10 cellular contexts compared by ENCODE assay signal in genomic region chr19:2425622-2426581, GRCh38.
DNase-seq lines count a peak whose midpoint lies in the region; ATAC-seq and TF ChIP-seq lines count a peak whose summit lies in the region.
"Had no signal": no experiment of that assay in that cellular context is flagged by ENCODE, and none has a peak within 500 bp of the region (broad histone marks: within the 10 kb centered on the region; RNA-seq: fewer than 3 reads in every experiment).

No MANE protein-coding gene starts in this region.

- peak overlapping the region; percentile 94 to 100 (median 98) for H3K9ac ChIP-seq in BLaER1 treated with 17β-estradiol and CSF1 and Interleukin-3, amounts not matched to agents 10 nM and 100 nM
- H3K9ac ChIP-seq in Loucy (ENCODE audit: low read depth, low read length, poor library complexity, severe bottlenecking), result peak overlapping the region; percentile 80

- peak overlapping the region in 2 of 3 experiments; percentile 12 to 31 for H3K27ac Mint-ChIP-seq in nephron

- no peaks in the 10 kb centered on the region for H3K27me3 Mint-ChIP-seq in nephron (ENCODE audit: low read depth)

- peaks cover 22 to 54% (median 44%) of the 10 kb centered on the region in 11 experiments; a peak in 21 of 22 replicates for H3K36me3 ChIP-seq in BLaER1 treated with 17β-estradiol and CSF1 and Interleukin-3, amounts not matched to agents 10 nM and 100 nM
- H3K36me3 ChIP-seq in Loucy (ENCODE audit: insufficient read depth, low read length), result peaks cover 13% of the 10 kb centered on the region; the same call in 1 of the 2 replicates

- DNase-seq in coronary artery (ENCODE audit: low spot score), result no peak
- DNase-seq in SHP77 treated with DMSO at 0.1 percent for 48 hours (lab: John Stamatoyannopoulos, UW), result no peak
- no peak for DNase-seq in caudate nucleus (lab: John Stamatoyannopoulos, UW)
- DNase-seq: NCI-H1048 had no signal

- H3K4me3 ChIP-seq in BLaER1 treated with 17β-estradiol and CSF1 and Interleukin-3, amounts not matched to agents 10 nM and 100 nM, result peak overlapping the region; percentile 80 to 98 (median 89)
- H3K4me3 ChIP-seq in Loucy (ENCODE audit: low read length, poor library complexity, severe bottlenecking), result peak overlapping the region; percentile 88
- H3K4me3 ChIP-seq in coronary artery, result peak overlapping the region; percentile 83

- peaks cover 42 to 91% (median 85%) of the 10 kb centered on the region in 10 experiments for H3K4me1 ChIP-seq in BLaER1 treated with 17β-estradiol and CSF1 and Interleukin-3, amounts not matched to agents 10 nM and 100 nM
- H3K4me1 ChIP-seq in Loucy (ENCODE audit: insufficient read depth, low read length, poor library complexity, severe bottlenecking), result peaks cover 8% of the 10 kb centered on the region

- H3K36me3 Mint-ChIP-seq in nephron (ENCODE audit: low read depth), result peaks cover 9% of the 10 kb centered on the region

- H3K9me3 Mint-ChIP-seq in nephron, result no peaks in the 10 kb centered on the region

- H3K27me3 ChIP-seq in BLaER1 treated with 17β-estradiol and CSF1 and Interleukin-3, amounts not matched to agents 10 nM and 100 nM, result no peaks in the 10 kb centered on the region
- H3K27me3 ChIP-seq in Loucy (ENCODE audit: insufficient read depth, low read length, poor library complexity, severe bottlenecking), result no peaks in the 10 kb centered on the region
- H3K27me3 ChIP-seq: adrenal gland had no signal

- H3K4me1 Mint-ChIP-seq in nephron, result peaks cover 15% of the 10 kb centered on the region

- peak overlapping the region; percentile 89 to 100 (median 99) for H3K4me2 ChIP-seq in BLaER1 treated with 17β-estradiol and CSF1 and Interleukin-3, amounts not matched to agents 10 nM and 100 nM
- peak overlapping the region; percentile 100 for H3K4me2 ChIP-seq in Loucy (ENCODE audit: low read depth, low read length, poor library complexity, severe bottlenecking)

- peaks cover 27 to 93% (median 68%) of the 10 kb centered on the region in 11 experiments for H4K20me1 ChIP-seq in BLaER1 treated with 17β-estradiol and CSF1 and Interleukin-3, amounts not matched to agents 10 nM and 100 nM
- peaks cover 23% of the 10 kb centered on the region for H4K20me1 ChIP-seq in Loucy (ENCODE audit: insufficient read depth, low read length, poor library complexity, severe bottlenecking)

- H3K4me3 Mint-ChIP-seq in nephron, result peak overlapping the region; percentile 97 to 98 (median 97)

- no peaks in the 10 kb centered on the region for H3K9me3 ChIP-seq in BLaER1 treated with 17β-estradiol and CSF1 and Interleukin-3, amounts not matched to agents 10 nM and 100 nM (replicated peaks in 1 of 11)
- H3K9me3 ChIP-seq in Loucy (ENCODE audit: insufficient read depth, low read depth, low read length), result no peaks in the 10 kb centered on the region
- H3K9me3 ChIP-seq: adrenal gland had no signal

- TF ChIP-seq CTCF in Loucy (conservative IDR thresholded peaks at IDR 0.05; ENCODE audit: low read length) (no peak), coronary artery (IDR thresholded peaks at IDR 0.05) (no peak), nephron (IDR thresholded peaks at IDR 0.05; ENCODE audit: unreplicated experiment in 3 of 3) (no peak)

- ATAC-seq in GM18873 (IDR thresholded peaks at IDR 0.05; ENCODE audit: low FRiP score, unreplicated experiment) (no peak), GM21528 (IDR thresholded peaks at IDR 0.05; ENCODE audit: low FRiP score, unreplicated experiment) (no peak)

- H3K27ac ChIP-seq in BLaER1 treated with 17β-estradiol and CSF1 and Interleukin-3, amounts not matched to agents 10 nM and 100 nM, result peak overlapping the region; percentile 97 to 100 (median 99); a peak in 21 of 22 replicates
- H3K27ac ChIP-seq in coronary artery (no peak overlapping the region), caudate nucleus (ENCODE audit: low read depth, low read length) (no peak overlapping the region)

- no peaks in the 10 kb centered on the region for H3K9me2 ChIP-seq in Loucy (replicated peaks; ENCODE audit: low read depth, low read length)

- peaks cover 26% of the 10 kb centered on the region for H3K79me2 ChIP-seq in Loucy (ENCODE audit: insufficient read depth, low read length)

- no peaks in the 10 kb centered on the region for H3F3A ChIP-seq in Loucy (ENCODE audit: low read depth)

- no peak overlapping the region for H2AFZ ChIP-seq in Loucy (ENCODE audit: low read length)

Comparison
In these comparisons a context has a peak if more than half of its experiments do, and no peak if none do; other contexts are left out.
1. H3K27ac ChIP-seq: peak in BLaER1 treated with 17β-estradiol and CSF1 and Interleukin-3, amounts not matched to agents 10 nM and 100 nM (11 of 11); none in coronary artery (0 of 2) and caudate nucleus (single experiment).
2. Peak in every context shown above with its lines, with median percentiles within 50 percentile points of each other: H3K4me3 ChIP-seq.